In the genomic region with DNA sequence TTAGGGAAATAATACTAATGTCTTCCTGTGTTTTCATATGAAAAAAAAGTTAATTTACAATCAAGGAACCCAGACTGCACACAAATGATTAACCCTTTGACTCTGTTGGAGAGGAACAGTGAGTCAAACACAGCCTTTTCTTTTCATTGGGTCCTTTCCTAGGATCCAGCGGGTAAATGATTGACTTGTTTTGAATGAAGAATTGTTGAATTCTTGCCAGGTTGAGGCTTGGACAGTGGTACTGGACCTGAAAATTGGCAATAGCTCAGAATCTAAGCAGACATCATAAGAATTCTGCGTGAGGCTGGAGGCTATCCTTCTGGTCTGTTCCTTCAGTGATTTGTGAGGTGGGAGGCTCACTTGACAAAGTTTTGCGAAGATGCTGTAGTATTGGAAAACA, we compare ENCODE assay signal across 26 cellular contexts.
"Had no signal": no experiment of that assay in that cellular context is flagged by ENCODE, and none has a peak within 500 bp of the region (broad histone marks: within the 10 kb centered on the region; RNA-seq: fewer than 3 reads in every experiment).

No MANE protein-coding gene starts in this region.

- H3K4me3 ChIP-seq: adrenal gland, body of pancreas, SJCRH30 had no signal

- ATAC-seq: activated CD4-positive, CD25-positive, alpha-beta regulatory T cell treated with anti-CD3 and anti-CD28 coated beads, Interleukin-2, amount 50 U/mL, for 24 hours; activated CD8-positive, alpha-beta T cell treated with anti-CD3 and anti-CD28 coated beads, Interleukin-2, amount 10 ng/mL, durations not matched to agents 7 days and 5 days; body of pancreas; Panc1 had no signal

- H3K27ac ChIP-seq: adrenal gland, body of pancreas, RWPE1, SJCRH30 had no signal

- H3K9me3 ChIP-seq: adrenal gland, body of pancreas, SJCRH30, SK-N-SH had no signal

- H3K36me3 Mint-ChIP-seq: activated naive CD8-positive, alpha-beta T cell treated with anti-CD3 and anti-CD28 coated beads, Interleukin-2, amount 10 ng/mL, durations not matched to agents 7 days and 5 days; IgD-negative memory B cell had no signal

- H3K27me3 ChIP-seq: adrenal gland, body of pancreas, SJCRH30 had no signal

- H3K4me3 Mint-ChIP-seq: activated CD8-positive, alpha-beta T cell treated with anti-CD3 and anti-CD28 coated beads, Interleukin-2, amount 10 ng/mL, durations not matched to agents 7 days and 5 days; activated naive CD8-positive, alpha-beta T cell treated with anti-CD3 and anti-CD28 coated beads, Interleukin-2, amount 10 ng/mL, durations not matched to agents 7 days and 5 days; IgD-negative memory B cell had no signal

- H3K4me1 ChIP-seq: adrenal gland, body of pancreas had no signal

- H3K9me3 Mint-ChIP-seq: activated naive CD8-positive, alpha-beta T cell treated with anti-CD3 and anti-CD28 coated beads, Interleukin-2, amount 10 ng/mL, durations not matched to agents 7 days and 5 days had no signal

- H3K4me1 Mint-ChIP-seq: activated naive CD8-positive, alpha-beta T cell treated with anti-CD3 and anti-CD28 coated beads, Interleukin-2, amount 10 ng/mL, durations not matched to agents 7 days and 5 days; IgD-negative memory B cell had no signal

- DNase-seq: activated CD4-positive, alpha-beta T cell treated with anti-CD3 and anti-CD28 coated beads for 4 hours; activated CD8-positive, alpha-beta memory T cell treated with anti-CD3 and anti-CD28 coated beads, Interleukin-2, amount 50 U/mL, for 48 hours; activated CD8-positive, alpha-beta T cell treated with anti-CD3 and anti-CD28 coated beads, Interleukin-2, amount 10 ng/mL, durations not matched to agents 7 days and 5 days; activated naive CD4-positive, alpha-beta T cell treated with anti-CD3 and anti-CD28 coated beads, Interleukin-2, amount 50 U/mL, for 16 hours; activated naive CD8-positive, alpha-beta T cell treated with anti-CD3 and anti-CD28 coated beads, Interleukin-2, amount 10 ng/mL, durations not matched to agents 7 days and 5 days; activated T-cell treated with anti-CD3 and anti-CD28 coated beads, Interleukin-2, amount 50 U/mL, for 1 hour; adrenal gland; anterior cingulate cortex; body of pancreas; KG1; NCI-H1092; NCI-H1417; NCI-H1930; NCI-H2171 treated with DMSO at 0.1 percent for 48 hours; NCI-H226; NCI-H526 treated with DMSO at 0.1 percent for 48 hours; NCI-H82; OCI-M1; Right ventricle myocardium superior; SJCRH30; SK-N-SH; SW 1271 had no signal

- H3K36me3 ChIP-seq: adrenal gland had no signal

- H3K27ac Mint-ChIP-seq: activated CD8-positive, alpha-beta T cell treated with anti-CD3 and anti-CD28 coated beads, Interleukin-2, amount 10 ng/mL, durations not matched to agents 7 days and 5 days; activated naive CD8-positive, alpha-beta T cell treated with anti-CD3 and anti-CD28 coated beads, Interleukin-2, amount 10 ng/mL, durations not matched to agents 7 days and 5 days; IgD-negative memory B cell had no signal
